In genomic region chr1:161946071-161946987, GRCh38 we compare ENCODE assay signal across 1 cellular context.
TF ChIP-seq lines count a peak whose summit lies in the region.

No MANE protein-coding gene starts in this region.

TF ChIP-seq in WTC11, 78 proteins besides CTCF, POLR2A, EP300 and RAD21 (continued from another document):
- TF ChIP-seq, protein P1, sequence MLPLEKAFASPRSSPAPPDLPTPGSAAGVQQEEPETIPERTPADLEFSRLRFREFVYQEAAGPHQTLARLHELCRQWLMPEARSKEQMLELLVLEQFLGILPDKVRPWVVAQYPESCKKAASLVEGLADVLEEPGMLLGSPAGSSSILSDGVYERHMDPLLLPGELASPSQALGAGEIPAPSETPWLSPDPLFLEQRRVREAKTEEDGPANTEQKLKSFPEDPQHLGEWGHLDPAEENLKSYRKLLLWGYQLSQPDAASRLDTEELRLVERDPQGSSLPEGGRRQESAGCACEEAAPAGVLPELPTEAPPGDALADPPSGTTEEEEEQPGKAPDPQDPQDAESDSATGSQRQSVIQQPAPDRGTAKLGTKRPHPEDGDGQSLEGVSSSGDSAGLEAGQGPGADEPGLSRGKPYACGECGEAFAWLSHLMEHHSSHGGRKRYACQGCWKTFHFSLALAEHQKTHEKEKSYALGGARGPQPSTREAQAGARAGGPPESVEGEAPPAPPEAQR (CRISPR knock-in tag; IDR thresholded peaks at IDR 0.05), result no peak
- TF ChIP-seq IRF2 (CRISPR knock-in tag; IDR thresholded peaks at IDR 0.05; ENCODE audit: borderline replicate concordance, low read depth), result no peak
- no peak for TF ChIP-seq ZNF425 (CRISPR knock-in tag; conservative IDR thresholded peaks at IDR 0.05)
- TF ChIP-seq MAX (CRISPR knock-in tag; IDR thresholded peaks at IDR 0.05), result no peak
